In the genomic region with DNA sequence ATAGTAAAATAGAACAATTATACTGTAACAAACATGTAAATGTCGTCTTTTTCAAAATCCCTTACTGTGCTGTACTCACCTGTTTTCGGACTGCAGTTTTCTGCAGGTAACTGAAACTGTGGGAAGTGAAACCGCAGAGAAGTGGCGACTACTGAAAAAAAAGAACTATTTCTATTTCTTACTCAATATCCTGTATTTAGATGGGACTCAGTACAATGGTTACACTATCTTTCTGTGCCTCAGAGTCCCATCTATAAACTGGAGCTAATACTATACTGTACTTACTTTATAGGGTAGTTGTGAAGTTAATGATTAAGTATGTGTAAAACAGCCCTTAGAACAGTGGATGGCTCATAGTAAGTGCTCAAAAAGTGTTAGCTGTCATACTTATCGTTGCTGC, we compare ENCODE assay signal across 1 cellular context.
TF ChIP-seq lines count a peak whose summit lies in the region.

No MANE protein-coding gene starts in this region.

TF ChIP-seq in HepG2, 621 proteins besides CTCF, POLR2A, EP300 and RAD21:
- TF ChIP-seq, protein P1, sequence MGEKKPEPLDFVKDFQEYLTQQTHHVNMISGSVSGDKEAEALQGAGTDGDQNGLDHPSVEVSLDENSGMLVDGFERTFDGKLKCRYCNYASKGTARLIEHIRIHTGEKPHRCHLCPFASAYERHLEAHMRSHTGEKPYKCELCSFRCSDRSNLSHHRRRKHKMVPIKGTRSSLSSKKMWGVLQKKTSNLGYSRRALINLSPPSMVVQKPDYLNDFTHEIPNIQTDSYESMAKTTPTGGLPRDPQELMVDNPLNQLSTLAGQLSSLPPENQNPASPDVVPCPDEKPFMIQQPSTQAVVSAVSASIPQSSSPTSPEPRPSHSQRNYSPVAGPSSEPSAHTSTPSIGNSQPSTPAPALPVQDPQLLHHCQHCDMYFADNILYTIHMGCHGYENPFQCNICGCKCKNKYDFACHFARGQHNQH (CRISPR knock-in tag; IDR thresholded peaks at IDR 0.05), result no peak
- TF ChIP-seq ZNF468 (CRISPR knock-in tag; IDR thresholded peaks at IDR 0.05) (no peak), ZFX (CRISPR knock-in tag; IDR thresholded peaks at IDR 0.05; ENCODE audit: low read depth) (no peak), FLYWCH1 (CRISPR knock-in tag; IDR thresholded peaks at IDR 0.05) (no peak), EZH2 (conservative IDR thresholded peaks at IDR 0.05; ENCODE audit: low read depth, low read length) (no peak), FOXM1 (CRISPR knock-in tag; IDR thresholded peaks at IDR 0.05) (no peak), SNRNP70 (IDR thresholded peaks at IDR 0.05; ENCODE audit: low read depth, low read length) (no peak), ZNF839 (CRISPR knock-in tag; IDR thresholded peaks at IDR 0.05; ENCODE audit: borderline replicate concordance) (no peak), ETV5 (CRISPR knock-in tag; IDR thresholded peaks at IDR 0.05; ENCODE audit: borderline replicate concordance) (no peak), ZNF205 (CRISPR knock-in tag; IDR thresholded peaks at IDR 0.05) (no peak), KDM4B (CRISPR knock-in tag; IDR thresholded peaks at IDR 0.05) (no peak), PHF5A (CRISPR knock-in tag; IDR thresholded peaks at IDR 0.05; ENCODE audit: low read depth, unreplicated experiment) (no peak)
- TF ChIP-seq, protein P2, sequence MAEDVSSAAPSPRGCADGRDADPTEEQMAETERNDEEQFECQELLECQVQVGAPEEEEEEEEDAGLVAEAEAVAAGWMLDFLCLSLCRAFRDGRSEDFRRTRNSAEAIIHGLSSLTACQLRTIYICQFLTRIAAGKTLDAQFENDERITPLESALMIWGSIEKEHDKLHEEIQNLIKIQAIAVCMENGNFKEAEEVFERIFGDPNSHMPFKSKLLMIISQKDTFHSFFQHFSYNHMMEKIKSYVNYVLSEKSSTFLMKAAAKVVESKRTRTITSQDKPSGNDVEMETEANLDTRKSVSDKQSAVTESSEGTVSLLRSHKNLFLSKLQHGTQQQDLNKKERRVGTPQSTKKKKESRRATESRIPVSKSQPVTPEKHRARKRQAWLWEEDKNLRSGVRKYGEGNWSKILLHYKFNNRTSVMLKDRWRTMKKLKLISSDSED (CRISPR knock-in tag; IDR thresholded peaks at IDR 0.05), result no peak
- TF ChIP-seq, protein P3, sequence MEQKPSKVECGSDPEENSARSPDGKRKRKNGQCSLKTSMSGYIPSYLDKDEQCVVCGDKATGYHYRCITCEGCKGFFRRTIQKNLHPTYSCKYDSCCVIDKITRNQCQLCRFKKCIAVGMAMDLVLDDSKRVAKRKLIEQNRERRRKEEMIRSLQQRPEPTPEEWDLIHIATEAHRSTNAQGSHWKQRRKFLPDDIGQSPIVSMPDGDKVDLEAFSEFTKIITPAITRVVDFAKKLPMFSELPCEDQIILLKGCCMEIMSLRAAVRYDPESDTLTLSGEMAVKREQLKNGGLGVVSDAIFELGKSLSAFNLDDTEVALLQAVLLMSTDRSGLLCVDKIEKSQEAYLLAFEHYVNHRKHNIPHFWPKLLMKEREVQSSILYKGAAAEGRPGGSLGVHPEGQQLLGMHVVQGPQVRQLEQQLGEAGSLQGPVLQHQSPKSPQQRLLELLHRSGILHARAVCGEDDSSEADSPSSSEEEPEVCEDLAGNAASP (CRISPR knock-in tag; IDR thresholded peaks at IDR 0.05; ENCODE audit: borderline replicate concordance), result no peak
- TF ChIP-seq, protein P4, sequence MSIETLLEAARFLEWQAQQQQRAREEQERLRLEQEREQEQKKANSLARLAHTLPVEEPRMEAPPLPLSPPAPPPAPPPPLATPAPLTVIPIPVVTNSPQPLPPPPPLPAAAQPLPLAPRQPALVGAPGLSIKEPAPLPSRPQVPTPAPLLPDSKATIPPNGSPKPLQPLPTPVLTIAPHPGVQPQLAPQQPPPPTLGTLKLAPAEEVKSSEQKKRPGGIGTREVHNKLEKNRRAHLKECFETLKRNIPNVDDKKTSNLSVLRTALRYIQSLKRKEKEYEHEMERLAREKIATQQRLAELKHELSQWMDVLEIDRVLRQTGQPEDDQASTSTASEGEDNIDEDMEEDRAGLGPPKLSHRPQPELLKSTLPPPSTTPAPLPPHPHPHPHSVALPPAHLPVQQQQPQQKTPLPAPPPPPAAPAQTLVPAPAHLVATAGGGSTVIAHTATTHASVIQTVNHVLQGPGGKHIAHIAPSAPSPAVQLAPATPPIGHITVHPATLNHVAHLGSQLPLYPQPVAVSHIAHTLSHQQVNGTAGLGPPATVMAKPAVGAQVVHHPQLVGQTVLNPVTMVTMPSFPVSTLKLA (IDR thresholded peaks at IDR 0.05), result no peak
- TF ChIP-seq, protein P5, sequence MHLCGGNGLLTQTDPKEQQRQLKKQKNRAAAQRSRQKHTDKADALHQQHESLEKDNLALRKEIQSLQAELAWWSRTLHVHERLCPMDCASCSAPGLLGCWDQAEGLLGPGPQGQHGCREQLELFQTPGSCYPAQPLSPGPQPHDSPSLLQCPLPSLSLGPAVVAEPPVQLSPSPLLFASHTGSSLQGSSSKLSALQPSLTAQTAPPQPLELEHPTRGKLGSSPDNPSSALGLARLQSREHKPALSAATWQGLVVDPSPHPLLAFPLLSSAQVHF (CRISPR knock-in tag; IDR thresholded peaks at IDR 0.05), result no peak
- TF ChIP-seq, protein P6, sequence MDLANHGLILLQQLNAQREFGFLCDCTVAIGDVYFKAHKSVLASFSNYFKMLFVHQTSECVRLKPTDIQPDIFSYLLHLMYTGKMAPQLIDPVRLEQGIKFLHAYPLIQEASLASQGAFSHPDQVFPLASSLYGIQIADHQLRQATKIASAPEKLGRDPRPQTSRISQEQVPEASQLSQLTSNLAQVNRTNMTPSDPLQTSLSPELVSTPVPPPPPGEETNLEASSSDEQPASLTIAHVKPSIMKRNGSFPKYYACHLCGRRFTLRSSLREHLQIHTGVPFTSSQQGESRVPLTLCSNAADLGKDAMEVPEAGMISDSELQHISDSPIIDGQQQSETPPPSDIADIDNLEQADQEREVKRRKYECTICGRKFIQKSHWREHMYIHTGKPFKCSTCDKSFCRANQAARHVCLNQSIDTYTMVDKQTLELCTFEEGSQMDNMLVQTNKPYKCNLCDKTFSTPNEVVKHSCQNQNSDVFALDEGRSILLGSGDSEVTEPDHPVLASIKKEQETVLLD (CRISPR knock-in tag; IDR thresholded peaks at IDR 0.05; ENCODE audit: low read depth), result no peak
- TF ChIP-seq, protein P7, sequence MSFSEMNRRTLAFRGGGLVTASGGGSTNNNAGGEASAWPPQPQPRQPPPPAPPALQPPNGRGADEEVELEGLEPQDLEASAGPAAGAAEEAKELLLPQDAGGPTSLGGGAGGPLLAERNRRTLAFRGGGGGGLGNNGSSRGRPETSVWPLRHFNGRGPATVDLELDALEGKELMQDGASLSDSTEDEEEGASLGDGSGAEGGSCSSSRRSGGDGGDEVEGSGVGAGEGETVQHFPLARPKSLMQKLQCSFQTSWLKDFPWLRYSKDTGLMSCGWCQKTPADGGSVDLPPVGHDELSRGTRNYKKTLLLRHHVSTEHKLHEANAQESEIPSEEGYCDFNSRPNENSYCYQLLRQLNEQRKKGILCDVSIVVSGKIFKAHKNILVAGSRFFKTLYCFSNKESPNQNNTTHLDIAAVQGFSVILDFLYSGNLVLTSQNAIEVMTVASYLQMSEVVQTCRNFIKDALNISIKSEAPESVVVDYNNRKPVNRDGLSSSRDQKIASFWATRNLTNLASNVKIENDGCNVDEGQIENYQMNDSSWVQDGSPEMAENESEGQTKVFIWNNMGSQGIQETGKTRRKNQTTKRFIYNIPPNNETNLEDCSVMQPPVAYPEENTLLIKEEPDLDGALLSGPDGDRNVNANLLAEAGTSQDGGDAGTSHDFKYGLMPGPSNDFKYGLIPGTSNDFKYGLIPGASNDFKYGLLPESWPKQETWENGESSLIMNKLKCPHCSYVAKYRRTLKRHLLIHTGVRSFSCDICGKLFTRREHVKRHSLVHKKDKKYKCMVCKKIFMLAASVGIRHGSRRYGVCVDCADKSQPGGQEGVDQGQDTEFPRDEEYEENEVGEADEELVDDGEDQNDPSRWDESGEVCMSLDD (CRISPR knock-in tag; IDR thresholded peaks at IDR 0.05; ENCODE audit: borderline replicate concordance), result no peak
